14 cellular contexts compared by ENCODE assay signal in the genomic region with DNA sequence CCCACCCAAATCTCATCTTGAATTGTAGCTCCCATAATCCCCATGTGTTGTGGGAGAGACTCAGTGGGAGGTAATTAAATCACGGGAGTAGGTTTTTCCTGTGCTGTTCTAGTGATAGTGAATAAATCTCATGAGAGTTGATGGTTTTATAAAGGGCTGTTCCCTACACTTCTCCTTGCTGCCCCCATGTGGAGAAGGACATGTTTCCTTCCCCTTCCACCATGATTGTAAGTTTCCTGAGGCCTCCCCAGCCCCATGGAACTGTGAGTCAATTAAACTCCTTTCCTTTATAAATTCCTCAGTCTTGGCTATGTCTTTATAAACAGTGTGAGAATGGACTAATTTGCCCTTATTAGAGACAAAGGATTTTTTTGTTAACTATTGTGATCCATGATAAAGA. TPM values are rescaled to one million over a fixed set of nuclear protein-coding genes. Genes with fewer than 3 reads are reported as not detected.
A peak's percentile ranks its signal among the peaks of the same experiment; 100 is the strongest.
DNase-seq lines count a peak whose midpoint lies in the region; ATAC-seq and TF ChIP-seq lines count a peak whose summit lies in the region.
"Had no signal": no experiment of that assay in that cellular context is flagged by ENCODE, and none has a peak within 500 bp of the region (broad histone marks: within the 10 kb centered on the region; RNA-seq: fewer than 3 reads in every experiment).

No MANE protein-coding gene starts in this region.

- in situ Hi-C loops in Panc1 (cut with HindIII; ENCODE audit: low pct_unique_long_range_greater_than_20kb, low sequenced_read_pairs), result no loop called here

- TF ChIP-seq CTCF in 22Rv1 (IDR thresholded peaks at IDR 0.05) (peak; percentile 56), GM06990 (IDR thresholded peaks at IDR 0.05; ENCODE audit: insufficient read depth, low read length, poor library complexity, severe bottlenecking) (peak; percentile 21), Panc1 (IDR thresholded peaks at IDR 0.05) (peak; percentile 17; the same call in 1 of the 2 replicates), foreskin fibroblast (IDR thresholded peaks at IDR 0.05; ENCODE audit: low read depth, low read length) (no peak)

- DNase-seq in GM06990 (ENCODE audit: extremely low read depth, insufficient read length), result no peak
- no peak for DNase-seq in Panc1 (ENCODE audit: low read depth, low spot score)
- peak; percentile 1 to 27 for DNase-seq in foreskin fibroblast
- no peak for DNase-seq in stimulated activated naive CD4-positive, alpha-beta T cell treated with Interleukin-2 at 50 U/mL for 16 hours (lab: John Stamatoyannopoulos, UW)
- DNase-seq in NCI-H2107 treated with DMSO at 0.1 percent for 48 hours (lab: John Stamatoyannopoulos, UW; ENCODE audit: unreplicated experiment), result no peak
- DNase-seq: activated CD8-positive, alpha-beta memory T cell treated with anti-CD3 and anti-CD28 coated beads, Interleukin-2, amount 50 U/mL, for 4 hours; CD4-positive, CD25-positive, alpha-beta regulatory T cell; lower lobe of right lung; NCI-H2081 treated with DMSO at 0.1 percent for 48 hours; pancreas; stimulated activated naive B cell treated with anti-CD40 and anti-IgM and Interleukin-4, amounts not matched to agents 10 μg/mL and 1 μg/mL and 100 μg/mL, for 72 hours had no signal

- no peak for ATAC-seq in Panc1
- ATAC-seq in GM21390 (IDR thresholded peaks at IDR 0.05; ENCODE audit: unreplicated experiment), result no peak
- ATAC-seq in GM19351 (IDR thresholded peaks at IDR 0.05; ENCODE audit: unreplicated experiment), result no peak
- ATAC-seq: lower lobe of right lung; pancreas; stimulated activated naive B cell treated with anti-CD40 and anti-IgM and Interleukin-4, amounts not matched to agents 10 μg/mL and 1 μg/mL and 100 μg/mL, for 72 hours had no signal

- H3K27ac ChIP-seq in 22Rv1, result no peak overlapping the region
- no peak overlapping the region for H3K27ac ChIP-seq in Panc1 (ENCODE audit: low read length)
- H3K27ac ChIP-seq: lower lobe of right lung, pancreas had no signal

- BruUV-seq in Panc1 (replicated peaks; lab: Mats Ljungman, UMichigan), result no TSS peak

- intact Hi-C loops in Panc1 (cut with micrococcal nuclease; ENCODE audit: unreplicated experiment), result no loop called here

- H3K4me1 ChIP-seq in Panc1 (ENCODE audit: control insufficient read depth, insufficient read depth, low read length), result no peaks in the 10 kb centered on the region
- H3K4me1 ChIP-seq: lower lobe of right lung, pancreas had no signal

- H3K4me3 ChIP-seq in GM06990 (replicated peaks; ENCODE audit: low read depth, low read length), result no peak overlapping the region
- H3K4me3 ChIP-seq in Panc1 (ENCODE audit: low read depth in 2 of 2, low read length in 2 of 2), result no peak overlapping the region
- H3K4me3 ChIP-seq in foreskin fibroblast (ENCODE audit: low read depth in 1 of 2, low read length in 2 of 2), result no peak overlapping the region
- H3K4me3 ChIP-seq: lower lobe of right lung, pancreas had no signal

- no peaks in the 10 kb centered on the region for H3K9me3 ChIP-seq in Panc1 (ENCODE audit: control insufficient read depth, insufficient read depth, low read depth, low read length)
- H3K9me3 ChIP-seq: lower lobe of right lung, pancreas had no signal

- no peaks in the 10 kb centered on the region for H3K36me3 ChIP-seq in GM06990 (ENCODE audit: control insufficient read depth, insufficient read depth, low read length)
- no peaks in the 10 kb centered on the region for H3K36me3 ChIP-seq in Panc1 (ENCODE audit: control insufficient read depth, insufficient read depth, low read length)
- H3K36me3 ChIP-seq: lower lobe of right lung, pancreas had no signal

- CTCF ChIA-PET in Panc1 (lab: Charles Lee), result no interaction called here

- H3K27me3 ChIP-seq in GM06990 (replicated peaks; ENCODE audit: control insufficient read depth, insufficient read depth, low read length) (no peaks in the 10 kb centered on the region), Panc1 (ENCODE audit: control insufficient read depth, insufficient read depth, low read length) (no peaks in the 10 kb centered on the region)
- H3K27me3 ChIP-seq: pancreas had no signal

- POLR2A ChIA-PET in Panc1 (lab: Charles Lee), result no interaction called here

RNA-seq across cellular contexts. Expression of a gene that starts 48.5 kb away (rescaled TPM):
- total RNA-seq in Panc1 (2021; ENCODE audit: unreplicated experiment), result not detected
- not detected for polyA plus RNA-seq in Panc1 (2012; ENCODE audit: insufficient read length)
- total RNA-seq: CD4-positive, CD25-positive, alpha-beta regulatory T cell had no signal
- polyA plus RNA-seq: CD4-positive, CD25-positive, alpha-beta regulatory T cell had no signal

Comparison
In these comparisons a context has a peak if more than half of its experiments do, and no peak if none do; other contexts are left out.
1. DNase-seq: peak in foreskin fibroblast (2 of 2); none in GM06990 (single experiment), Panc1 (single experiment), stimulated activated naive CD4-positive, alpha-beta T cell treated with Interleukin-2 at 50 U/mL for 16 hours (single experiment) and NCI-H2107 treated with DMSO at 0.1 percent for 48 hours (single experiment).